In the genomic region with DNA sequence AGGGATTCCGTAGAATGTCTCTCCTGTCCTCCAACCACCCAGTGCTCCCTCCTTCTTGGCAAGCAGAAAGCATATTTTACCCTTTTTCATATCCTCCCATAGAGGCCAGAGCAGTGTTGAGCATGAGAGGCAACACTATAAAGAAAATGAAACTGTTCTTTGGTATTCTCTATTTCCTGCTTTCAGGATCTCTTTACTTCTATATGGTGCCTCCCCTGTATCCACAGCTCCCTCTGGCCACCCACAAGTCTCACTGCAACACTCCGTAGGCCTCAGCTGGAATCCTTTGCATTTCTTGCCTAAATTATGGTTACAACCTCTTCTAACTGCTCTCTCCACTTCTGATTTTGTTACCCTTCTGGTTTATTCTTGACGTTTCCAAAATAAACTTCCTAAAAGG, we compare ENCODE assay signal across 8 cellular contexts.
DNase-seq lines count a peak whose midpoint lies in the region; ATAC-seq and TF ChIP-seq lines count a peak whose summit lies in the region.

No MANE protein-coding gene starts in this region.

- no peaks in the 10 kb centered on the region for H4K20me1 ChIP-seq in Loucy (ENCODE audit: insufficient read depth, low read length, poor library complexity, severe bottlenecking)
- H4K20me1 ChIP-seq in osteoblast (ENCODE audit: insufficient read depth, low read length), result no peaks in the 10 kb centered on the region

- H3K27me3 Mint-ChIP-seq in HFFc6 (ENCODE audit: insufficient read depth), result peaks cover 2% of the 10 kb centered on the region

- TF ChIP-seq CTCF in GM12875 (IDR thresholded peaks at IDR 0.05; ENCODE audit: borderline replicate concordance, insufficient read depth, low read depth, low read length) (peak; percentile 59; the same call in 1 of the 2 replicates), HFFc6 (IDR thresholded peaks at IDR 0.05) (no peak; the same call in 1 of the 2 replicates), Loucy (conservative IDR thresholded peaks at IDR 0.05; ENCODE audit: low read length) (peak; percentile 44), osteoblast (IDR thresholded peaks at IDR 0.05; ENCODE audit: extremely low read depth, low read depth, low read length) (peak; percentile 70)

- H3K27ac ChIP-seq in osteoblast (ENCODE audit: low read depth, low read length), result no peak overlapping the region

- H3K9ac ChIP-seq in Loucy (ENCODE audit: low read depth, low read length, poor library complexity, severe bottlenecking), result peak overlapping the region; percentile 46

- ATAC-seq in esophagus mucosa, result peak; percentile 86

- H3K4me3 ChIP-seq in GM12875 (ENCODE audit: low read depth, low read length) (no peak overlapping the region), Loucy (ENCODE audit: low read length, poor library complexity, severe bottlenecking) (peak overlapping the region; percentile 45), osteoblast (ENCODE audit: insufficient read depth, low read length) (peak overlapping the region; percentile 42)

- H3K9me3 Mint-ChIP-seq in HFFc6, result no peaks in the 10 kb centered on the region

- no peaks in the 10 kb centered on the region for H3K79me2 ChIP-seq in Loucy (ENCODE audit: insufficient read depth, low read length)
- no peaks in the 10 kb centered on the region for H3K79me2 ChIP-seq in osteoblast (ENCODE audit: insufficient read depth, low read length)

- H3K27me3 ChIP-seq in Loucy (ENCODE audit: insufficient read depth, low read length, poor library complexity, severe bottlenecking) (no peaks in the 10 kb centered on the region), osteoblast (ENCODE audit: insufficient read depth, low read length) (no peaks in the 10 kb centered on the region)

- H3K4me2 ChIP-seq in Loucy (ENCODE audit: low read depth, low read length, poor library complexity, severe bottlenecking) (peak overlapping the region; percentile 63), osteoblast (ENCODE audit: insufficient read depth, low read length) (peak overlapping the region; percentile 75)

- DNase-seq in AML-193 (lab: John Stamatoyannopoulos, UW) (peak; percentile 46 to 50), HFFc6 (peak; percentile 33), SW480 (ENCODE audit: low spot score) (peak; percentile 58), osteoblast (ENCODE audit: insufficient read length, low spot score, missing footprints) (peak; percentile 83), islet precursor cell (no peak)

- H3K9me3 ChIP-seq in Loucy (ENCODE audit: insufficient read depth, low read depth, low read length) (no peaks in the 10 kb centered on the region), osteoblast (ENCODE audit: low read depth, low read length) (no peaks in the 10 kb centered on the region)

- H3K9me2 ChIP-seq in Loucy (replicated peaks; ENCODE audit: low read depth, low read length), result no peaks in the 10 kb centered on the region

- H3K27ac Mint-ChIP-seq in HFFc6, result no peak overlapping the region

- no peaks in the 10 kb centered on the region for H3F3A ChIP-seq in Loucy (ENCODE audit: low read depth)

- H3K36me3 ChIP-seq in Loucy (ENCODE audit: insufficient read depth, low read length), result no peaks in the 10 kb centered on the region
- H3K36me3 ChIP-seq in osteoblast (ENCODE audit: insufficient read depth, low read length), result no peaks in the 10 kb centered on the region

- H2AFZ ChIP-seq in Loucy (ENCODE audit: low read length) (peak overlapping the region; percentile 94), osteoblast (ENCODE audit: low read length) (peak overlapping the region; percentile 87)

- no peaks in the 10 kb centered on the region for H3K4me1 Mint-ChIP-seq in HFFc6 (ENCODE audit: low read depth)

- no peak overlapping the region for H3K4me3 Mint-ChIP-seq in HFFc6

- H3K36me3 Mint-ChIP-seq in HFFc6 (ENCODE audit: low read depth), result no peaks in the 10 kb centered on the region

- H3K4me1 ChIP-seq in Loucy (ENCODE audit: insufficient read depth, low read length, poor library complexity, severe bottlenecking) (peaks cover 25% of the 10 kb centered on the region), osteoblast (ENCODE audit: insufficient read depth, low read length) (peaks cover 5% of the 10 kb centered on the region)
